19 cellular contexts compared by ENCODE assay signal in genomic region chr3:53026423-53027162, GRCh38. TPM values are rescaled to one million over a fixed set of nuclear protein-coding genes. Genes with fewer than 3 reads are reported as not detected.
DNase-seq lines count a peak whose midpoint lies in the region; ATAC-seq, FAIRE-seq and TF ChIP-seq lines count a peak whose summit lies in the region.
"Had no signal": no experiment of that assay in that cellular context is flagged by ENCODE, and none has a peak within 500 bp of the region (broad histone marks: within the 10 kb centered on the region; RNA-seq: fewer than 3 reads in every experiment).

No MANE protein-coding gene starts in this region.

- H3K79me2 ChIP-seq in K562 (ENCODE audit: control insufficient read depth, insufficient read depth, low read length), result peaks cover 6% of the 10 kb centered on the region

- peak overlapping the region in 4 of 9 donors; percentile 5 to 35 (median 30) for H3K27ac Mint-ChIP-seq in naive thymus-derived CD4-positive, alpha-beta T cell
- H3K27ac Mint-ChIP-seq in mesothelial cell of epicardium (no peak overlapping the region), endothelial cell (ENCODE audit: unreplicated experiment) (no peak overlapping the region)

- no peak for FAIRE-seq in K562 (lab: Jason Lieb, UNC)

- TF ChIP-seq EP300 in K562 (IDR thresholded peaks at IDR 0.05; ENCODE audit: low read length), result no peak

- no peaks in the 10 kb centered on the region for H3K27me3 Mint-ChIP-seq in naive thymus-derived CD4-positive, alpha-beta T cell
- H3K27me3 Mint-ChIP-seq in mesothelial cell of epicardium (ENCODE audit: low read depth) (no peaks in the 10 kb centered on the region), endothelial cell (ENCODE audit: unreplicated experiment) (peaks cover 2% of the 10 kb centered on the region)

- no peaks in the 10 kb centered on the region for H3K9me1 ChIP-seq in K562 (ENCODE audit: control insufficient read depth, insufficient read depth, low read length)

- TF ChIP-seq CTCF in right atrium auricular region (IDR thresholded peaks at IDR 0.05) (no peak), K562 (IDR thresholded peaks at IDR 0.05 in 2 of 3, conservative IDR thresholded peaks at IDR 0.05 in 1 of 3; ENCODE audit: insufficient read depth in 2 of 3, low read depth in 1 of 3, low read length in 3 of 3) (no peak), mesothelial cell of epicardium (IDR thresholded peaks at IDR 0.05; ENCODE audit: unreplicated experiment) (no peak), endothelial cell (IDR thresholded peaks at IDR 0.05; ENCODE audit: unreplicated experiment) (no peak)

- H3K4me1 ChIP-seq in right atrium auricular region, result peaks cover 0 to 18% of the 10 kb centered on the region in 2 donors
- peaks cover 0 to 6% of the 10 kb centered on the region in 2 experiments; a peak in 2 of 5 replicates for H3K4me1 ChIP-seq in K562 (replicated peaks in 1 of 2; ENCODE audit: control insufficient read depth in 2 of 2, insufficient read depth in 2 of 2, low read length in 2 of 2)
- peaks cover 19 to 37% of the 10 kb centered on the region in 2 donors for H3K4me1 ChIP-seq in naive thymus-derived CD4-positive, alpha-beta T cell (ENCODE audit: control insufficient read depth in 2 of 2, insufficient read depth in 2 of 2, low read length in 2 of 2)
- H3K4me1 ChIP-seq: uterus had no signal

- ATAC-seq in Right ventricle myocardium superior (ENCODE audit: poor library complexity), result peak; percentile 42
- ATAC-seq in K562, result peak; percentile 69
- ATAC-seq in naive thymus-derived CD4-positive, alpha-beta T cell, result peak; percentile 63
- ATAC-seq: esophagus mucosa, lower lobe of right lung had no signal

- H3K9me3 Mint-ChIP-seq in naive thymus-derived CD4-positive, alpha-beta T cell, result peaks cover 0 to 1% (median 0%) of the 10 kb centered on the region in 11 donors
- peaks cover 4% of the 10 kb centered on the region for H3K9me3 Mint-ChIP-seq in mesothelial cell of epicardium
- no peaks in the 10 kb centered on the region for H3K9me3 Mint-ChIP-seq in endothelial cell (ENCODE audit: unreplicated experiment)

- H3K36me3 ChIP-seq in right atrium auricular region (no peaks in the 10 kb centered on the region), K562 (ENCODE audit: control insufficient read depth, insufficient read depth, low read length) (no peaks in the 10 kb centered on the region)
- no peaks in the 10 kb centered on the region for H3K36me3 ChIP-seq in naive thymus-derived CD4-positive, alpha-beta T cell (ENCODE audit: control insufficient read depth in 2 of 3, insufficient read depth in 3 of 3, low read length in 3 of 3)
- H3K36me3 ChIP-seq: lower lobe of right lung, uterus, WERI-Rb-1 had no signal

- no TSS peak for BruUV-seq in K562 (replicated peaks; lab: Mats Ljungman, UMichigan)

- H3K4me3 Mint-ChIP-seq in naive thymus-derived CD4-positive, alpha-beta T cell, result peak overlapping the region in 1 of 10 donors; percentile 34
- no peak overlapping the region for H3K4me3 Mint-ChIP-seq in mesothelial cell of epicardium
- H3K4me3 Mint-ChIP-seq in endothelial cell (ENCODE audit: unreplicated experiment), result no peak overlapping the region

- H2AFZ ChIP-seq in K562 (ENCODE audit: low read depth, low read length), result no peak overlapping the region

- in situ Hi-C loops in K562 (cut with MboI), result no loop called here

- H3K27me3 ChIP-seq in right atrium auricular region (no peaks in the 10 kb centered on the region), K562 (ENCODE audit: control insufficient read depth in 2 of 2, insufficient read depth in 2 of 2, low read length in 2 of 2) (no peaks in the 10 kb centered on the region)
- no peaks in the 10 kb centered on the region for H3K27me3 ChIP-seq in naive thymus-derived CD4-positive, alpha-beta T cell (ENCODE audit: control insufficient read depth in 2 of 2, insufficient read depth in 2 of 2, low read length in 2 of 2)
- H3K27me3 ChIP-seq: dorsolateral prefrontal cortex, uterus had no signal

- H3K4me2 ChIP-seq in K562 (ENCODE audit: insufficient read depth, low read length), result no peak overlapping the region

- DNase-seq in Right ventricle myocardium superior (no peak), right atrium auricular region (ENCODE audit: low spot score) (no peak), MV-4-11 (lab: John Stamatoyannopoulos, UW) (peak; percentile 6), K562 (ENCODE audit: extremely low read depth in 1 of 4, low spot score in 3 of 4) (no peak), mesothelial cell of epicardium (ENCODE audit: low spot score in 2 of 2, unreplicated experiment in 2 of 2) (no peak), 8988T (no peak), endothelial cell (ENCODE audit: low spot score) (no peak)
- peak in 1 of 9 donors; percentile 22 for DNase-seq in naive thymus-derived CD4-positive, alpha-beta T cell
- DNase-seq: activated CD4-positive, alpha-beta T cell treated with anti-CD3 and anti-CD28 coated beads, Interleukin-2, amount 50 U/mL, for 48 hours; dorsolateral prefrontal cortex; HCEC 1CT; Karpas-422; lower lobe of right lung; NCI-H1436; posterior cingulate gyrus; stimulated activated CD4-positive, alpha-beta T cell treated with anti-CD3 and anti-CD28 coated beads, Interleukin-4, amount 100 ng/mL, for 24 hours; uterus; WERI-Rb-1 had no signal

- POLR2A ChIA-PET in K562 (lab: Yijun Ruan, JAX), result interaction anchor here (1.5 to 1.7 kb wide), 2 partner anchors 10 to 18 kb away, joined by 6 read pairs; no protein-coding TSS in a partner anchor
- POLR2A ChIA-PET in naive thymus-derived CD4-positive, alpha-beta T cell (lab: Charles Lee), result interaction anchor here (0.6 to 4.0 kb wide), 7 partner anchors 9 to 97 kb away, joined by 3 to 42 read pairs (median 4); partner anchors contain the start of gene SFMBT1

- peaks cover 27 to 90% (median 70%) of the 10 kb centered on the region in 7 donors for H3K4me1 Mint-ChIP-seq in naive thymus-derived CD4-positive, alpha-beta T cell
- H3K4me1 Mint-ChIP-seq in mesothelial cell of epicardium (no peaks in the 10 kb centered on the region), endothelial cell (ENCODE audit: unreplicated experiment) (peaks cover 8% of the 10 kb centered on the region)

- CTCF ChIA-PET in K562 (lab: Yijun Ruan, JAX; ENCODE audit: low intra/inter-chr PET ratio), result no interaction called here
- CTCF ChIA-PET in naive thymus-derived CD4-positive, alpha-beta T cell (lab: Charles Lee), result interaction anchor here (0.7 to 1.3 kb wide), 4 partner anchors 8 to 17 kb away, joined by 3 to 5 read pairs (median 3); no protein-coding TSS in a partner anchor

- intact Hi-C loops in Right ventricle myocardium superior (cut with DNase I) (no loop called here), K562 (cut with micrococcal nuclease) (no loop called here)
- intact Hi-C loops in naive thymus-derived CD4-positive, alpha-beta T cell (cut with micrococcal nuclease), result no loop called here

- H3K9ac ChIP-seq in K562 (ENCODE audit: insufficient read depth in 1 of 2, low read depth in 2 of 2, low read length in 2 of 2), result no peak overlapping the region

- no peaks in the 10 kb centered on the region for H3K9me3 ChIP-seq in right atrium auricular region
- no peaks in the 10 kb centered on the region for H3K9me3 ChIP-seq in K562 (replicated peaks; ENCODE audit: control insufficient read depth, insufficient read depth, low read depth, low read length)
- no peaks in the 10 kb centered on the region for H3K9me3 ChIP-seq in naive thymus-derived CD4-positive, alpha-beta T cell (ENCODE audit: control insufficient read depth in 2 of 3, low read length in 3 of 3)
- H3K9me3 ChIP-seq: lower lobe of right lung, uterus had no signal

- no peak overlapping the region for H3K4me3 ChIP-seq in right atrium auricular region
- H3K4me3 ChIP-seq in K562, result no peak overlapping the region
- no peak overlapping the region for H3K4me3 ChIP-seq in naive thymus-derived CD4-positive, alpha-beta T cell (ENCODE audit: low read length)
- H3K4me3 ChIP-seq: dorsolateral prefrontal cortex, lower lobe of right lung, uterus had no signal

- no peak for TF ChIP-seq RAD21 in K562 (CRISPR knock-in tag; conservative IDR thresholded peaks at IDR 0.05 in 1 of 2, IDR thresholded peaks at IDR 0.05 in 1 of 2)

- no peak for TF ChIP-seq POLR2A in K562 (conservative IDR thresholded peaks at IDR 0.05)

- H3K27ac ChIP-seq in right atrium auricular region (peak overlapping the region in 1 of 2 donors; percentile 32), K562 (ENCODE audit: extremely low read depth, low read depth, low read length) (no peak overlapping the region)
- H3K27ac ChIP-seq in naive thymus-derived CD4-positive, alpha-beta T cell (ENCODE audit: low read depth, low read length), result no peak overlapping the region
- H3K27ac ChIP-seq: dorsolateral prefrontal cortex, lower lobe of right lung, uterus, WERI-Rb-1 had no signal

- 58% methylated on average over 7 of the region's 10 CpGs for WGBS in K562 (ENCODE audit: insufficient coverage, low coverage, missing lambda C conversion rate)

- H3K36me3 Mint-ChIP-seq in naive thymus-derived CD4-positive, alpha-beta T cell, result peaks cover 0 to 15% (median 5%) of the 10 kb centered on the region in 5 donors
- H3K36me3 Mint-ChIP-seq in mesothelial cell of epicardium (no peaks in the 10 kb centered on the region), endothelial cell (ENCODE audit: low read depth, unreplicated experiment) (no peaks in the 10 kb centered on the region)

- no peaks in the 10 kb centered on the region for H4K20me1 ChIP-seq in K562 (replicated peaks; ENCODE audit: control insufficient read depth, insufficient read depth, low read length)

RNA-seq across cellular contexts. Expression of gene SFMBT1, which starts 19.3 kb away (rescaled TPM):
- total RNA-seq in Right ventricle myocardium superior, result 15.7 TPM
- 10 to 100 TPM; 16.7 to 17.4 TPM for total RNA-seq in right atrium auricular region
- total RNA-seq in K562 (2011; cell fraction: chromatin; rRNA removed; ENCODE audit: low replicate concordance), result 9.9 and 14.6 TPM in 2 replicates
- 3.7 and 5.5 TPM in 2 replicates for total RNA-seq in K562 (2011; cell fraction: nucleolus; rRNA removed)
- 5.8 and 6.8 TPM in 2 replicates for total RNA-seq in K562 (2011; cell fraction: nucleoplasm; rRNA removed)
- 3.4 and 7.2 TPM in 2 replicates for total RNA-seq in K562 (2014; rRNA removed)
- total RNA-seq in K562 (2014; rRNA removed; fragmentation: Illumina TruSeq; extraction: Trizol), result 4.9 and 5.2 TPM in 2 replicates
- total RNA-seq in K562 (2015; rRNA removed; fragmentation: Illumina TruSeq; extraction: Trizol), result 4.6 and 5.7 TPM in 2 replicates
- 5.9 and 6.6 TPM in 2 replicates for total RNA-seq in K562 (2021)
- 3.7 and 3.8 TPM in 2 replicates for polyA plus RNA-seq in K562 (2011; rRNA removed)
- 1.4 and 3.6 TPM in 2 replicates for polyA plus RNA-seq in K562 (2011; cell fraction: cytosol; rRNA removed)
- 4.4 and 5.8 TPM in 2 replicates for polyA plus RNA-seq in K562 (2011; cell fraction: nucleus; rRNA removed)
- 3.3 and 3.8 TPM in 2 replicates for polyA plus RNA-seq in K562 (2012)
- polyA plus RNA-seq in K562 (2014; fragmentation: Illumina TruSeq; extraction: Trizol), result 3.2 and 3.3 TPM in 2 replicates
- 1 to 10 TPM in 1 of 2 experiments, under 1 TPM in 1; 0.76 to 1.4 TPM for polyA plus RNA-seq in K562 (2014; fragmentation: Nextera tagmentation; extraction: Ambion mirVana)
- 3.6 and 3.9 TPM in 2 replicates for polyA plus RNA-seq in K562 (2014; rRNA removed)
- polyA minus RNA-seq in K562 (2011; rRNA and poly(A)+ RNA removed), result 11.0 and 11.2 TPM in 2 replicates
- polyA minus RNA-seq in K562 (2011; cell fraction: cytosol; rRNA and poly(A)+ RNA removed), result 4.4 and 7.1 TPM in 2 replicates
- 4.2 and 7.0 TPM in 2 replicates for polyA minus RNA-seq in K562 (2011; cell fraction: nucleus; rRNA and poly(A)+ RNA removed)
- 10 to 100 TPM; 28.4 to 47.1 (median 39.0) TPM for total RNA-seq in naive thymus-derived CD4-positive, alpha-beta T cell
- 10 to 100 TPM in 1 of 2 donors, 1 to 10 TPM in 1; 9.9 to 25.3 TPM for polyA plus RNA-seq in naive thymus-derived CD4-positive, alpha-beta T cell
- 4.1 to 5.4 TPM (median 4.4 TPM) in 3 replicates for total RNA-seq in mesothelial cell of epicardium
- total RNA-seq in endothelial cell (ENCODE audit: unreplicated experiment), result 5.8 TPM
